In genomic region chr6:119350202-119351004, GRCh38 we compare ENCODE assay signal across 1 cellular context.
TF ChIP-seq lines count a peak whose summit lies in the region.

No MANE protein-coding gene starts in this region.

TF ChIP-seq in HCT116, 20 proteins besides CTCF, POLR2A, EP300 and RAD21 (continued from another document):
- TF ChIP-seq REST (IDR thresholded peaks at IDR 0.05; ENCODE audit: low read depth) (no peak), POLR2AphosphoS5 (IDR thresholded peaks at IDR 0.05; ENCODE audit: low read depth, low read length) (no peak), YY1 (IDR thresholded peaks at IDR 0.05; ENCODE audit: extremely low read depth, insufficient replicate concordance, low read depth, low read length) (no peak), ZBTB33 (IDR thresholded peaks at IDR 0.05; ENCODE audit: extremely low read depth, insufficient replicate concordance, low read length) (no peak), MAX (IDR thresholded peaks at IDR 0.05) (peak; percentile 21; the same call in 1 of the 2 replicates), SRF (IDR thresholded peaks at IDR 0.05; ENCODE audit: low read depth) (no peak), TCF7L2 (IDR thresholded peaks at IDR 0.05; ENCODE audit: borderline replicate concordance, extremely low read depth, insufficient read depth, insufficient read length) (no peak), CEBPB (IDR thresholded peaks at IDR 0.05; ENCODE audit: low read depth) (peak; percentile 33; the same call in 1 of the 2 replicates), ATF3 (IDR thresholded peaks at IDR 0.05) (no peak), EGR1 (IDR thresholded peaks at IDR 0.05; ENCODE audit: low read depth) (no peak), FOSL1 (IDR thresholded peaks at IDR 0.05; ENCODE audit: low read depth) (no peak), SP1 (IDR thresholded peaks at IDR 0.05; ENCODE audit: low read depth) (peak; percentile 23; the same call in 1 of the 2 replicates), SIN3A (IDR thresholded peaks at IDR 0.05; ENCODE audit: low read depth) (no peak), ELF1 (IDR thresholded peaks at IDR 0.05; ENCODE audit: borderline replicate concordance, low read depth) (no peak), ZNF274 (IDR thresholded peaks at IDR 0.05; ENCODE audit: low read depth, low read length) (no peak)
